ENCODE assay signal across 1 cellular context in genomic region chr7:55698607-55699449, GRCh38.
TF ChIP-seq lines count a peak whose summit lies in the region.
"Not testable (repeated sequence)": the region's sequence is repeated elsewhere in the genome, so short reads cannot be mapped to it uniquely, and the experiment has no call there.

No MANE protein-coding gene starts in this region.

TF ChIP-seq in K562, 482 proteins besides CTCF, POLR2A, EP300 and RAD21 (continued from another document):
- TF ChIP-seq ZNF639 (CRISPR knock-in tag; conservative IDR thresholded peaks at IDR 0.05 in 1 of 2, IDR thresholded peaks at IDR 0.05 in 1 of 2) (0 out of 4 replicates have a peak, but pooled peaks of 1 of the 2 experiments have one; percentile 39), MAX (CRISPR knock-in tag; IDR thresholded peaks at IDR 0.05) (0 out of 2 replicates have a peak, but pooled peaks have one; percentile 16), MYC (IDR thresholded peaks at IDR 0.05; ENCODE audit: low read depth, low read length) (peak; percentile 50; the same call in 1 of the 2 replicates), NR2C2 (tag; IDR thresholded peaks at IDR 0.05) (peak; percentile 57; the same call in 1 of the 2 replicates), ATF3 (IDR thresholded peaks at IDR 0.05) (peak; percentile 29; the same call in 1 of the 2 replicates), ARID1B (IDR thresholded peaks at IDR 0.05) (peak; percentile 15; the same call in 1 of the 2 replicates), L3MBTL2 (IDR thresholded peaks at IDR 0.05) (peak; percentile 79), FOXA3 (CRISPR knock-in tag; conservative IDR thresholded peaks at IDR 0.05 in 1 of 2, IDR thresholded peaks at IDR 0.05 in 1 of 2) (peak in 1 of 2 experiments; percentile 80; a peak in 2 of 4 replicates), ATF7 (IDR thresholded peaks at IDR 0.05) (peak; percentile 16; the same call in 1 of the 2 replicates), CXXC5 (CRISPR knock-in tag; IDR thresholded peaks at IDR 0.05) (peak; percentile 51), CTBP1 (IDR thresholded peaks at IDR 0.05; ENCODE audit: borderline replicate concordance) (0 out of 2 replicates have a peak, but pooled peaks have one; percentile 14), FOSL1 (tag; conservative IDR thresholded peaks at IDR 0.05) (0 out of 2 replicates have a peak, but pooled peaks have one; percentile 12), CREB3 (tag; conservative IDR thresholded peaks at IDR 0.05; ENCODE audit: low read depth) (0 out of 2 replicates have a peak, but pooled peaks have one; percentile 33), RNF2 (IDR thresholded peaks at IDR 0.05) (peak; percentile 26; the same call in 1 of the 2 replicates)
- TF ChIP-seq MYC (CRISPR knock-in tag; IDR thresholded peaks at IDR 0.05; ENCODE audit: borderline replicate concordance, low read depth); NR2C2 (CRISPR knock-in tag; IDR thresholded peaks at IDR 0.05); ATF3 (CRISPR knock-in tag; conservative IDR thresholded peaks at IDR 0.05): not testable (repeated sequence)
